ENCODE assay signal across 1 cellular context in genomic region chr19:48872182-48872883, GRCh38.
TF ChIP-seq lines count a peak whose summit lies in the region.

Gene PPP1R15A (plus strand): TSS chr19:48872421. CDS start chr19:48873234, 813 bp downstream.

TF ChIP-seq in HepG2, 621 proteins besides CTCF, POLR2A, EP300 and RAD21 (continued from another document and continues in another):
- TF ChIP-seq ZNF609 (CRISPR knock-in tag; IDR thresholded peaks at IDR 0.05; ENCODE audit: borderline replicate concordance) (peak; percentile 13; the same call in 1 of the 2 replicates), GPN1 (CRISPR knock-in tag; IDR thresholded peaks at IDR 0.05; ENCODE audit: borderline replicate concordance) (no peak), ZNF263 (CRISPR knock-in tag; IDR thresholded peaks at IDR 0.05) (no peak), E2F2 (CRISPR knock-in tag; IDR thresholded peaks at IDR 0.05; ENCODE audit: borderline replicate concordance) (no peak), ZNF367 (CRISPR knock-in tag; IDR thresholded peaks at IDR 0.05; ENCODE audit: borderline replicate concordance) (no peak), KDM3A (CRISPR knock-in tag; IDR thresholded peaks at IDR 0.05; ENCODE audit: low read depth) (peak; percentile 57; the same call in 1 of the 2 replicates), SMAD1 (CRISPR knock-in tag; IDR thresholded peaks at IDR 0.05; ENCODE audit: borderline replicate concordance, low read depth) (peak; percentile 94; the same call in 1 of the 2 replicates), MZF1 (CRISPR knock-in tag; IDR thresholded peaks at IDR 0.05; ENCODE audit: borderline replicate concordance) (no peak), ZNF788 (CRISPR knock-in tag; IDR thresholded peaks at IDR 0.05; ENCODE audit: borderline replicate concordance) (peak; percentile 75; the same call in 1 of the 2 replicates), ZC3H4 (CRISPR knock-in tag; IDR thresholded peaks at IDR 0.05; ENCODE audit: borderline replicate concordance) (no peak), ZBTB37 (CRISPR knock-in tag; IDR thresholded peaks at IDR 0.05) (no peak), ZNF883 (CRISPR knock-in tag; IDR thresholded peaks at IDR 0.05; ENCODE audit: not compliant biosample characterization) (peak; percentile 69), ZNF839 (CRISPR knock-in tag; IDR thresholded peaks at IDR 0.05; ENCODE audit: borderline replicate concordance) (no peak), ZNF160 (CRISPR knock-in tag; IDR thresholded peaks at IDR 0.05) (no peak), ZFP91 (CRISPR knock-in tag; IDR thresholded peaks at IDR 0.05; ENCODE audit: borderline replicate concordance) (peak; percentile 89), MXD4 (CRISPR knock-in tag; IDR thresholded peaks at IDR 0.05) (0 out of 2 replicates have a peak, but pooled peaks have one; percentile 46), KLF12 (CRISPR knock-in tag; IDR thresholded peaks at IDR 0.05; ENCODE audit: borderline replicate concordance) (no peak), IKZF1 (IDR thresholded peaks at IDR 0.05) (no peak), AGO2 (optimal IDR thresholded peaks at IDR 0.05; ENCODE audit: low read depth, low read length) (peak; percentile 88), HNRNPK (IDR thresholded peaks at IDR 0.05; ENCODE audit: low read depth, low read length, poor library complexity, severe bottlenecking) (no peak), NR0B2 (CRISPR knock-in tag; IDR thresholded peaks at IDR 0.05) (peak; percentile 39), ZNF264 (CRISPR knock-in tag; IDR thresholded peaks at IDR 0.05) (no peak), ISL2 (CRISPR knock-in tag; IDR thresholded peaks at IDR 0.05) (no peak), GFI1 (CRISPR knock-in tag; IDR thresholded peaks at IDR 0.05; ENCODE audit: borderline replicate concordance) (peak; percentile 17; the same call in 1 of the 2 replicates), STAG1 (CRISPR knock-in tag; IDR thresholded peaks at IDR 0.05) (no peak), CAMTA2 (CRISPR knock-in tag; IDR thresholded peaks at IDR 0.05; ENCODE audit: borderline replicate concordance) (no peak), ZBTB3 (CRISPR knock-in tag; IDR thresholded peaks at IDR 0.05; ENCODE audit: borderline replicate concordance, low read depth) (no peak), FOXA3 (CRISPR knock-in tag; IDR thresholded peaks at IDR 0.05) (peak; percentile 69; the same call in 1 of the 2 replicates), DZIP1 (CRISPR knock-in tag; IDR thresholded peaks at IDR 0.05) (no peak), TCF7L2 (IDR thresholded peaks at IDR 0.05; ENCODE audit: low read depth, low read length) (no peak)
- TF ChIP-seq, protein P1, sequence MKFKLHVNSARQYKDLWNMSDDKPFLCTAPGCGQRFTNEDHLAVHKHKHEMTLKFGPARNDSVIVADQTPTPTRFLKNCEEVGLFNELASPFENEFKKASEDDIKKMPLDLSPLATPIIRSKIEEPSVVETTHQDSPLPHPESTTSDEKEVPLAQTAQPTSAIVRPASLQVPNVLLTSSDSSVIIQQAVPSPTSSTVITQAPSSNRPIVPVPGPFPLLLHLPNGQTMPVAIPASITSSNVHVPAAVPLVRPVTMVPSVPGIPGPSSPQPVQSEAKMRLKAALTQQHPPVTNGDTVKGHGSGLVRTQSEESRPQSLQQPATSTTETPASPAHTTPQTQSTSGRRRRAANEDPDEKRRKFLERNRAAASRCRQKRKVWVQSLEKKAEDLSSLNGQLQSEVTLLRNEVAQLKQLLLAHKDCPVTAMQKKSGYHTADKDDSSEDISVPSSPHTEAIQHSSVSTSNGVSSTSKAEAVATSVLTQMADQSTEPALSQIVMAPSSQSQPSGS (CRISPR knock-in tag; IDR thresholded peaks at IDR 0.05) = peak; percentile 72
- TF ChIP-seq, protein P2, sequence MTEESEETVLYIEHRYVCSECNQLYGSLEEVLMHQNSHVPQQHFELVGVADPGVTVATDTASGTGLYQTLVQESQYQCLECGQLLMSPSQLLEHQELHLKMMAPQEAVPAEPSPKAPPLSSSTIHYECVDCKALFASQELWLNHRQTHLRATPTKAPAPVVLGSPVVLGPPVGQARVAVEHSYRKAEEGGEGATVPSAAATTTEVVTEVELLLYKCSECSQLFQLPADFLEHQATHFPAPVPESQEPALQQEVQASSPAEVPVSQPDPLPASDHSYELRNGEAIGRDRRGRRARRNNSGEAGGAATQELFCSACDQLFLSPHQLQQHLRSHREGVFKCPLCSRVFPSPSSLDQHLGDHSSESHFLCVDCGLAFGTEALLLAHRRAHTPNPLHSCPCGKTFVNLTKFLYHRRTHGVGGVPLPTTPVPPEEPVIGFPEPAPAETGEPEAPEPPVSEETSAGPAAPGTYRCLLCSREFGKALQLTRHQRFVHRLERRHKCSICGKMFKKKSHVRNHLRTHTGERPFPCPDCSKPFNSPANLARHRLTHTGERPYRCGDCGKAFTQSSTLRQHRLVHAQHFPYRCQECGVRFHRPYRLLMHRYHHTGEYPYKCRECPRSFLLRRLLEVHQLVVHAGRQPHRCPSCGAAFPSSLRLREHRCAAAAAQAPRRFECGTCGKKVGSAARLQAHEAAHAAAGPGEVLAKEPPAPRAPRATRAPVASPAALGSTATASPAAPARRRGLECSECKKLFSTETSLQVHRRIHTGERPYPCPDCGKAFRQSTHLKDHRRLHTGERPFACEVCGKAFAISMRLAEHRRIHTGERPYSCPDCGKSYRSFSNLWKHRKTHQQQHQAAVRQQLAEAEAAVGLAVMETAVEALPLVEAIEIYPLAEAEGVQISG (CRISPR knock-in tag; IDR thresholded peaks at IDR 0.05) = peak; percentile 71
- TF ChIP-seq, protein P3, sequence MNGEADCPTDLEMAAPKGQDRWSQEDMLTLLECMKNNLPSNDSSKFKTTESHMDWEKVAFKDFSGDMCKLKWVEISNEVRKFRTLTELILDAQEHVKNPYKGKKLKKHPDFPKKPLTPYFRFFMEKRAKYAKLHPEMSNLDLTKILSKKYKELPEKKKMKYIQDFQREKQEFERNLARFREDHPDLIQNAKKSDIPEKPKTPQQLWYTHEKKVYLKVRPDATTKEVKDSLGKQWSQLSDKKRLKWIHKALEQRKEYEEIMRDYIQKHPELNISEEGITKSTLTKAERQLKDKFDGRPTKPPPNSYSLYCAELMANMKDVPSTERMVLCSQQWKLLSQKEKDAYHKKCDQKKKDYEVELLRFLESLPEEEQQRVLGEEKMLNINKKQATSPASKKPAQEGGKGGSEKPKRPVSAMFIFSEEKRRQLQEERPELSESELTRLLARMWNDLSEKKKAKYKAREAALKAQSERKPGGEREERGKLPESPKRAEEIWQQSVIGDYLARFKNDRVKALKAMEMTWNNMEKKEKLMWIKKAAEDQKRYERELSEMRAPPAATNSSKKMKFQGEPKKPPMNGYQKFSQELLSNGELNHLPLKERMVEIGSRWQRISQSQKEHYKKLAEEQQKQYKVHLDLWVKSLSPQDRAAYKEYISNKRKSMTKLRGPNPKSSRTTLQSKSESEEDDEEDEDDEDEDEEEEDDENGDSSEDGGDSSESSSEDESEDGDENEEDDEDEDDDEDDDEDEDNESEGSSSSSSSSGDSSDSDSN (CRISPR knock-in tag; IDR thresholded peaks at IDR 0.05) = peak; percentile 78
- TF ChIP-seq, protein P4, sequence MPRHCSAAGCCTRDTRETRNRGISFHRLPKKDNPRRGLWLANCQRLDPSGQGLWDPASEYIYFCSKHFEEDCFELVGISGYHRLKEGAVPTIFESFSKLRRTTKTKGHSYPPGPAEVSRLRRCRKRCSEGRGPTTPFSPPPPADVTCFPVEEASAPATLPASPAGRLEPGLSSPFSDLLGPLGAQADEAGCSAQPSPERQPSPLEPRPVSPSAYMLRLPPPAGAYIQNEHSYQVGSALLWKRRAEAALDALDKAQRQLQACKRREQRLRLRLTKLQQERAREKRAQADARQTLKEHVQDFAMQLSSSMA (CRISPR knock-in tag; IDR thresholded peaks at IDR 0.05) = 0 out of 2 replicates have a peak, but pooled peaks have one; percentile 10
- TF ChIP-seq, protein P5, sequence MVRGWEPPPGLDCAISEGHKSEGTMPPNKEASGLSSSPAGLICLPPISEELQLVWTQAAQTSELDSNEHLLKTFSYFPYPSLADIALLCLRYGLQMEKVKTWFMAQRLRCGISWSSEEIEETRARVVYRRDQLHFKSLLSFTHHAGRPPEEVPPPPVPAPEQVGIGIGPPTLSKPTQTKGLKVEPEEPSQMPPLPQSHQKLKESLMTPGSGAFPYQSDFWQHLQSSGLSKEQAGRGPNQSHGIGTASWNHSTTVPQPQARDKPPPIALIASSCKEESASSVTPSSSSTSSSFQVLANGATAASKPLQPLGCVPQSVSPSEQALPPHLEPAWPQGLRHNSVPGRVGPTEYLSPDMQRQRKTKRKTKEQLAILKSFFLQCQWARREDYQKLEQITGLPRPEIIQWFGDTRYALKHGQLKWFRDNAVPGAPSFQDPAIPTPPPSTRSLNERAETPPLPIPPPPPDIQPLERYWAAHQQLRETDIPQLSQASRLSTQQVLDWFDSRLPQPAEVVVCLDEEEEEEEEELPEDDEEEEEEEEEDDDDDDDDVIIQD (CRISPR knock-in tag; IDR thresholded peaks at IDR 0.05; ENCODE audit: low read depth) = peak; percentile 72; the same call in 1 of the 2 replicates
